Comparison of ENCODE assay signal across 3 cellular contexts in genomic region chr16:17001471-17001870, GRCh38.
"Had no signal": no experiment of that assay in that cellular context is flagged by ENCODE, and none has a peak within 500 bp of the region (broad histone marks: within the 10 kb centered on the region; RNA-seq: fewer than 3 reads in every experiment).

No MANE protein-coding gene starts in this region.

- H3K4me3 ChIP-seq: GM12878 had no signal

- DNase-seq: GDM1, GF-D8 had no signal

- ATAC-seq: GM12878 had no signal
